1 cellular context compared by ENCODE assay signal in genomic region chr6:113758725-113759576, GRCh38.
TF ChIP-seq lines count a peak whose summit lies in the region.

No MANE protein-coding gene starts in this region.

TF ChIP-seq in HepG2, 621 proteins besides CTCF, POLR2A, EP300 and RAD21 (continued from another document):
- TF ChIP-seq, protein P1, sequence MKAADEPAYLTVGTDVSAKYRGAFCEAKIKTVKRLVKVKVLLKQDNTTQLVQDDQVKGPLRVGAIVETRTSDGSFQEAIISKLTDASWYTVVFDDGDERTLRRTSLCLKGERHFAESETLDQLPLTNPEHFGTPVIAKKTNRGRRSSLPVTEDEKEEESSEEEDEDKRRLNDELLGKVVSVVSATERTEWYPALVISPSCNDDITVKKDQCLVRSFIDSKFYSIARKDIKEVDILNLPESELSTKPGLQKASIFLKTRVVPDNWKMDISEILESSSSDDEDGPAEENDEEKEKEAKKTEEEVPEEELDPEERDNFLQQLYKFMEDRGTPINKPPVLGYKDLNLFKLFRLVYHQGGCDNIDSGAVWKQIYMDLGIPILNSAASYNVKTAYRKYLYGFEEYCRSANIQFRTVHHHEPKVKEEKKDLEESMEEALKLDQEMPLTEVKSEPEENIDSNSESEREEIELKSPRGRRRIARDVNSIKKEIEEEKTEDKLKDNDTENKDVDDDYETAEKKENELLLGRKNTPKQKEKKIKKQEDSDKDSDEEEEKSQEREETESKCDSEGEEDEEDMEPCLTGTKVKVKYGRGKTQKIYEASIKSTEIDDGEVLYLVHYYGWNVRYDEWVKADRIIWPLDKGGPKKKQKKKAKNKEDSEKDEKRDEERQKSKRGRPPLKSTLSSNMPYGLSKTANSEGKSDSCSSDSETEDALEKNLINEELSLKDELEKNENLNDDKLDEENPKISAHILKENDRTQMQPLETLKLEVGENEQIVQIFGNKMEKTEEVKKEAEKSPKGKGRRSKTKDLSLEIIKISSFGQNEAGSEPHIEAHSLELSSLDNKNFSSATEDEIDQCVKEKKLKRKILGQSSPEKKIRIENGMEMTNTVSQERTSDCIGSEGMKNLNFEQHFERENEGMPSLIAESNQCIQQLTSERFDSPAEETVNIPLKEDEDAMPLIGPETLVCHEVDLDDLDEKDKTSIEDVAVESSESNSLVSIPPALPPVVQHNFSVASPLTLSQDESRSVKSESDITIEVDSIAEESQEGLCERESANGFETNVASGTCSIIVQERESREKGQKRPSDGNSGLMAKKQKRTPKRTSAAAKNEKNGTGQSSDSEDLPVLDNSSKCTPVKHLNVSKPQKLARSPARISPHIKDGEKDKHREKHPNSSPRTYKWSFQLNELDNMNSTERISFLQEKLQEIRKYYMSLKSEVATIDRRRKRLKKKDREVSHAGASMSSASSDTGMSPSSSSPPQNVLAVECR (CRISPR knock-in tag; IDR thresholded peaks at IDR 0.05; ENCODE audit: borderline replicate concordance) = no peak
- TF ChIP-seq GPBP1L1 (CRISPR knock-in tag; IDR thresholded peaks at IDR 0.05) = no peak
- TF ChIP-seq KMT2B (CRISPR knock-in tag; IDR thresholded peaks at IDR 0.05) = no peak
- no peak for TF ChIP-seq SYNCRIP (IDR thresholded peaks at IDR 0.05; ENCODE audit: insufficient read depth, low read depth, low read length)
- TF ChIP-seq SMAD9 (CRISPR knock-in tag; IDR thresholded peaks at IDR 0.05) = no peak
- no peak for TF ChIP-seq CEBPG (CRISPR knock-in tag; IDR thresholded peaks at IDR 0.05)
- TF ChIP-seq, protein P2, sequence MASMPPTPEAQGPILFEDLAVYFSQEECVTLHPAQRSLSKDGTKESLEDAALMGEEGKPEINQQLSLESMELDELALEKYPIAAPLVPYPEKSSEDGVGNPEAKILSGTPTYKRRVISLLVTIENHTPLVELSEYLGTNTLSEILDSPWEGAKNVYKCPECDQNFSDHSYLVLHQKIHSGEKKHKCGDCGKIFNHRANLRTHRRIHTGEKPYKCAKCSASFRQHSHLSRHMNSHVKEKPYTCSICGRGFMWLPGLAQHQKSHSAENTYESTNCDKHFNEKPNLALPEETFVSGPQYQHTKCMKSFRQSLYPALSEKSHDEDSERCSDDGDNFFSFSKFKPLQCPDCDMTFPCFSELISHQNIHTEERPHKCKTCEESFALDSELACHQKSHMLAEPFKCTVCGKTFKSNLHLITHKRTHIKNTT (CRISPR knock-in tag; IDR thresholded peaks at IDR 0.05) = no peak
- no peak for TF ChIP-seq FOXA3 (CRISPR knock-in tag; IDR thresholded peaks at IDR 0.05)
- no peak for TF ChIP-seq ZNF10 (CRISPR knock-in tag; IDR thresholded peaks at IDR 0.05; ENCODE audit: borderline replicate concordance, low read depth)
- TF ChIP-seq HHEX (CRISPR knock-in tag; IDR thresholded peaks at IDR 0.05) = no peak
- no peak for TF ChIP-seq GFI1 (CRISPR knock-in tag; IDR thresholded peaks at IDR 0.05; ENCODE audit: borderline replicate concordance)
